ENCODE assay signal across 8 cellular contexts in the genomic region with DNA sequence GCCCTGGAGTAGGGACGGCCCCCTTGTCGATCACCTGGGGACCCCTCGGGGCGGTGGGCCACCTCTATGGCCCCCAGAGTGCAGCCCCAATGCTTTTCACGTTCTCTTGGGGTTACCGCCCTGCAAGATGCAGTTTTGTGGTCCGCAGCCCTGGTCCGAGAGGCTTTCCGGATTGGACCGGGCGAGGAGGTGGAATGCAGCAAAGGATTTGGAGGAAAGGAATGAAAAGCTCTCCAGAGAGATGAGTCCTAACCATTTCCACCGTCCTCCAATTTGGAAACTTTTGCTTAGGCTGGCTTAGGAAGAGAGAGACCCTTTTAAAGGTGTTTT. TPM values are rescaled to one million over a fixed set of nuclear protein-coding genes. Genes with fewer than 3 reads are reported as not detected.
DNase-seq lines count a peak whose midpoint lies in the region; ATAC-seq and TF ChIP-seq lines count a peak whose summit lies in the region.

No MANE protein-coding gene starts in this region.

- no peaks in the 10 kb centered on the region for H3K36me3 ChIP-seq in iPS-18a (ENCODE audit: control insufficient read depth, low read depth, low read length)
- no peaks in the 10 kb centered on the region for H3K36me3 ChIP-seq in spleen

- CTCF ChIA-PET in CD4-positive, alpha-beta T cell (lab: Charles Lee): no interaction called here

- H3K4me1 ChIP-seq in iPS-18a (ENCODE audit: control insufficient read depth, low read depth, low read length) (no peaks in the 10 kb centered on the region), spleen (peaks cover 0 to 21% (median 17%) of the 10 kb centered on the region in 6 donors)

- no peaks in the 10 kb centered on the region for H3K27me3 ChIP-seq in CD4-positive, alpha-beta T cell (ENCODE audit: control insufficient read depth, insufficient read depth, low read length)
- H3K27me3 ChIP-seq in iPS-18a (ENCODE audit: control insufficient read depth, insufficient read depth, low read length): peaks cover 24% of the 10 kb centered on the region
- H3K27me3 ChIP-seq in spleen (replicated peaks in 1 of 7): peaks cover 0 to 10% (median 0%) of the 10 kb centered on the region in 7 donors

- peaks cover 17% of the 10 kb centered on the region for H3K4me1 Mint-ChIP-seq in CD4-positive, alpha-beta T cell (ENCODE audit: low read depth)
- H3K4me1 Mint-ChIP-seq in activated naive CD8-positive, alpha-beta T cell treated with anti-CD3 and anti-CD28 coated beads, Interleukin-2, amount 10 ng/mL, durations not matched to agents 7 days and 5 days: peaks cover 11% of the 10 kb centered on the region

- no peaks in the 10 kb centered on the region for H3K36me3 Mint-ChIP-seq in CD4-positive, alpha-beta T cell (ENCODE audit: low read depth)
- peaks cover 2% of the 10 kb centered on the region for H3K36me3 Mint-ChIP-seq in activated naive CD8-positive, alpha-beta T cell treated with anti-CD3 and anti-CD28 coated beads, Interleukin-2, amount 10 ng/mL, durations not matched to agents 7 days and 5 days

- no peaks in the 10 kb centered on the region for H3K9me3 Mint-ChIP-seq in CD4-positive, alpha-beta T cell
- no peaks in the 10 kb centered on the region for H3K9me3 Mint-ChIP-seq in activated naive CD8-positive, alpha-beta T cell treated with anti-CD3 and anti-CD28 coated beads, Interleukin-2, amount 10 ng/mL, durations not matched to agents 7 days and 5 days

- H3K4me3 ChIP-seq in iPS-18a (ENCODE audit: low read length) (peak overlapping the region; percentile 42), spleen (peak overlapping the region; percentile 30 to 84 (median 55))

- intact Hi-C loops in CD4-positive, alpha-beta T cell (cut with DNase I, micrococcal nuclease): no loop called here
- intact Hi-C loops in spleen (cut with DNase I; ENCODE audit: low total_unique reads): no loop called here

- no peak for DNase-seq in CD4-positive, alpha-beta T cell
- DNase-seq in activated naive CD8-positive, alpha-beta T cell treated with anti-CD3 and anti-CD28 coated beads, Interleukin-2, amount 10 ng/mL, durations not matched to agents 7 days and 5 days: no peak
- DNase-seq in spleen (no peak), OCI-M2 (lab: John Stamatoyannopoulos, UW; ENCODE audit: unreplicated experiment) (no peak), NCI-H2029 (lab: John Stamatoyannopoulos, UW) (no peak), inferior parietal cortex (ENCODE audit: extremely low spot score) (no peak)

- 4 to 44% (median 15%) methylated on average over 8 to 12 of the region's 12 CpGs for WGBS in spleen, 5 donors

- TF ChIP-seq CTCF in CD4-positive, alpha-beta T cell (IDR thresholded peaks at IDR 0.05): no peak
- TF ChIP-seq CTCF in spleen (IDR thresholded peaks at IDR 0.05 in 8 of 11, conservative IDR thresholded peaks at IDR 0.05 in 3 of 11): no peak

- peak overlapping the region; percentile 30 for H3K27ac Mint-ChIP-seq in CD4-positive, alpha-beta T cell
- no peak overlapping the region for H3K27ac Mint-ChIP-seq in activated naive CD8-positive, alpha-beta T cell treated with anti-CD3 and anti-CD28 coated beads, Interleukin-2, amount 10 ng/mL, durations not matched to agents 7 days and 5 days

- no peaks in the 10 kb centered on the region for H3K27me3 Mint-ChIP-seq in CD4-positive, alpha-beta T cell
- H3K27me3 Mint-ChIP-seq in activated naive CD8-positive, alpha-beta T cell treated with anti-CD3 and anti-CD28 coated beads, Interleukin-2, amount 10 ng/mL, durations not matched to agents 7 days and 5 days: no peaks in the 10 kb centered on the region

- POLR2A ChIA-PET in CD4-positive, alpha-beta T cell (lab: Charles Lee): no interaction called here
- POLR2A ChIA-PET in activated naive CD8-positive, alpha-beta T cell treated with anti-CD3 and anti-CD28 coated beads, Interleukin-2, amount 10 ng/mL, durations not matched to agents 7 days and 5 days (lab: Charles Lee): no interaction called here

- ATAC-seq in CD4-positive, alpha-beta T cell (ENCODE audit: poor library complexity): no peak
- peak; percentile 18 for ATAC-seq in HG02870 (IDR thresholded peaks at IDR 0.05; ENCODE audit: unreplicated experiment)
- no peak for ATAC-seq in activated naive CD8-positive, alpha-beta T cell treated with anti-CD3 and anti-CD28 coated beads, Interleukin-2, amount 10 ng/mL, durations not matched to agents 7 days and 5 days (ENCODE audit: low read depth)

- no peak overlapping the region for H3K27ac ChIP-seq in CD4-positive, alpha-beta T cell (ENCODE audit: low read depth, low read length)
- no peak overlapping the region for H3K27ac ChIP-seq in iPS-18a (ENCODE audit: low read length)
- H3K27ac ChIP-seq in spleen: peak overlapping the region; percentile 56 to 87 (median 79)

- H3K9ac ChIP-seq in iPS-18a (ENCODE audit: low read length): peak overlapping the region; percentile 17

- no peaks in the 10 kb centered on the region for H3K9me3 ChIP-seq in CD4-positive, alpha-beta T cell (ENCODE audit: control insufficient read depth, low read length)
- H3K9me3 ChIP-seq in iPS-18a (ENCODE audit: control insufficient read depth, low read depth, low read length) (peaks cover 10% of the 10 kb centered on the region), spleen (no peaks in the 10 kb centered on the region)

- peak overlapping the region; percentile 51 for H3K4me3 Mint-ChIP-seq in CD4-positive, alpha-beta T cell
- peak overlapping the region; percentile 77 for H3K4me3 Mint-ChIP-seq in activated naive CD8-positive, alpha-beta T cell treated with anti-CD3 and anti-CD28 coated beads, Interleukin-2, amount 10 ng/mL, durations not matched to agents 7 days and 5 days

- no peak for TF ChIP-seq POLR2A in spleen (IDR thresholded peaks at IDR 0.05)

RNA-seq across cellular contexts. Expression of gene SLC25A43, which starts 0.6 kb away (rescaled TPM):
- 1 to 10 TPM in 1 of 2 experiments, under 1 TPM in 1; 0.91 to 1.0 TPM for total RNA-seq in CD4-positive, alpha-beta T cell
- total RNA-seq in activated naive CD8-positive, alpha-beta T cell treated with anti-CD3 and anti-CD28 coated beads, Interleukin-2, amount 10 ng/mL, durations not matched to agents 7 days and 5 days: 1 to 10 TPM; 7.2 to 7.3 TPM
- total RNA-seq in spleen: 10 to 100 TPM in 3 of 7 donors, 1 to 10 TPM in 4; 6.9 to 13.7 (median 9.8) TPM
- 1 to 10 TPM; 5.5 to 7.5 (median 6.2) TPM for polyA plus RNA-seq in spleen

Comparison
In these comparisons a context has a peak if more than half of its experiments do, and no peak if none do; other contexts are left out.
1. H3K27ac ChIP-seq: peak in spleen (8 of 8); none in CD4-positive, alpha-beta T cell (single experiment) and iPS-18a (single experiment).